In genomic region chr7:80515298-80515697, GRCh38 we compare ENCODE assay signal across 8 cellular contexts. TPM values are rescaled to one million over a fixed set of nuclear protein-coding genes. Genes with fewer than 3 reads are reported as not detected.
"Had no signal": no experiment of that assay in that cellular context is flagged by ENCODE, and none has a peak within 500 bp of the region (broad histone marks: within the 10 kb centered on the region; RNA-seq: fewer than 3 reads in every experiment).

No MANE protein-coding gene starts in this region.

- H3K4me3 Mint-ChIP-seq: H9, IgD-negative memory B cell had no signal

- H3K4me1 Mint-ChIP-seq: H9 had no signal

- H3K27me3 Mint-ChIP-seq: IgD-negative memory B cell had no signal

- H3K27ac Mint-ChIP-seq: H9, IgD-negative memory B cell had no signal

- DNase-seq: GOT3, H9, HCEC 1CT, KBM-7 had no signal

- FAIRE-seq: H54, HTR-8/SVneo had no signal

- H3K9me3 Mint-ChIP-seq: H9 had no signal

- H3K36me3 Mint-ChIP-seq: IgD-negative memory B cell had no signal

RNA-seq across cellular contexts. Expression of gene GNAT3, which starts 3.4 kb away (rescaled TPM):
- total RNA-seq: H9, HT-29 had no signal
- polyA plus RNA-seq: IgD-negative memory B cell had no signal
